In genomic region chr21:46151261-46151988, GRCh38 we compare ENCODE assay signal across 15 cellular contexts. TPM values are rescaled to one million over a fixed set of nuclear protein-coding genes. Genes with fewer than 3 reads are reported as not detected.
DNase-seq lines count a peak whose midpoint lies in the region; ATAC-seq, FAIRE-seq and TF ChIP-seq lines count a peak whose summit lies in the region.
"Had no signal": no experiment of that assay in that cellular context is flagged by ENCODE, and none has a peak within 500 bp of the region (broad histone marks: within the 10 kb centered on the region; RNA-seq: fewer than 3 reads in every experiment).

No MANE protein-coding gene starts in this region.

- H3K27me3 ChIP-seq in BE2C (no peaks in the 10 kb centered on the region), GM06990 (replicated peaks; ENCODE audit: control insufficient read depth, insufficient read depth, low read length) (no peaks in the 10 kb centered on the region), pancreas (no peaks in the 10 kb centered on the region), prostate gland (replicated peaks; ENCODE audit: insufficient read depth) (no peaks in the 10 kb centered on the region)
- H3K27me3 ChIP-seq: BLaER1, brain microvascular endothelial cell had no signal

- FAIRE-seq in pancreas (lab: Jason Lieb, UNC), result no peak

- POLR2A ChIA-PET in RWPE1 (lab: Yijun Ruan, JAX; ENCODE audit: low non-redundant PET), result no interaction called here

- CTCF ChIA-PET in RWPE1 (lab: Yijun Ruan, JAX), result no interaction called here

- TF ChIP-seq CTCF in BE2C (IDR thresholded peaks at IDR 0.05; ENCODE audit: low read depth, low read length) (no peak), GM06990 (IDR thresholded peaks at IDR 0.05; ENCODE audit: insufficient read depth, low read length, poor library complexity, severe bottlenecking) (no peak), pancreas (IDR thresholded peaks at IDR 0.05) (no peak), prostate gland (IDR thresholded peaks at IDR 0.05) (no peak), RWPE1 (conservative IDR thresholded peaks at IDR 0.05; ENCODE audit: low read depth) (no peak)

- ATAC-seq in pancreas, result no peak
- ATAC-seq: activated T-helper 17 cell treated with anti-CD3 and anti-CD28 coated beads, Interleukin-2, amount 50 U/mL, for 72 hours had no signal

- no peak overlapping the region for H3K4me3 ChIP-seq in BE2C (ENCODE audit: low read depth, low read length)
- H3K4me3 ChIP-seq in GM06990 (replicated peaks; ENCODE audit: low read depth, low read length), result no peak overlapping the region
- no peak overlapping the region for H3K4me3 ChIP-seq in pancreas
- H3K4me3 ChIP-seq in prostate gland, result no peak overlapping the region
- H3K4me3 ChIP-seq: BLaER1 had no signal

- H3K36me3 ChIP-seq in BE2C, result no peaks in the 10 kb centered on the region
- H3K36me3 ChIP-seq in GM06990 (ENCODE audit: control insufficient read depth, insufficient read depth, low read length), result no peaks in the 10 kb centered on the region
- no peaks in the 10 kb centered on the region for H3K36me3 ChIP-seq in pancreas
- no peaks in the 10 kb centered on the region for H3K36me3 ChIP-seq in prostate gland
- H3K36me3 ChIP-seq: BLaER1, brain microvascular endothelial cell had no signal

- peak; percentile 11 for DNase-seq in BE2C
- peak; percentile 6 for DNase-seq in GM06990 (ENCODE audit: extremely low read depth, insufficient read length)
- peak; percentile 16 for DNase-seq in epidermal melanocyte (ENCODE audit: insufficient read length, low spot score)
- peak in 5 of 6 donors; percentile 2 to 74 (median 30) for DNase-seq in pancreas
- no peak for DNase-seq in prostate gland (ENCODE audit: low spot score)
- no peak for DNase-seq in DMS53 (lab: John Stamatoyannopoulos, UW)
- DNase-seq in RWPE1 (ENCODE audit: low spot score), result no peak
- DNase-seq: activated CD4-positive, alpha-beta T cell treated with anti-CD3 and anti-CD28 coated beads for 1 hour; brain microvascular endothelial cell; DMS153; GOT3; NCI-H2107; stimulated activated CD4-positive, alpha-beta T cell treated with anti-CD3 and anti-CD28 coated beads, Interleukin-4, amount 100 ng/mL, for 24 hours had no signal

- intact Hi-C loops in pancreas (cut with DNase I) (no loop called here), prostate gland (cut with DNase I) (loop anchor here (10.0 kb wide), 1 partner anchor 173 kb away; the partner anchor contains the start of genes C21orf58 and PCNT)

- H3K4me1 ChIP-seq in BE2C (peaks cover 10% of the 10 kb centered on the region), pancreas (peaks cover 0 to 4% (median 0%) of the 10 kb centered on the region in 3 donors), prostate gland (replicated peaks) (no peaks in the 10 kb centered on the region)

- no peak for TF ChIP-seq POLR2A in prostate gland (IDR thresholded peaks at IDR 0.05)

- WGBS in pancreas, 2 donors, result 72 to 78% methylated on average over 44 to 47 of the region's 47 CpGs
- 93% methylated on average over 28 of the region's 47 CpGs for WGBS in prostate gland

- H3K27ac ChIP-seq in pancreas, result no peak overlapping the region
- no peak overlapping the region for H3K27ac ChIP-seq in prostate gland
- H3K27ac ChIP-seq in RWPE1, result no peak overlapping the region
- H3K27ac ChIP-seq: BLaER1, brain microvascular endothelial cell had no signal

- H3K9me3 ChIP-seq in BE2C, result no peaks in the 10 kb centered on the region
- no peaks in the 10 kb centered on the region for H3K9me3 ChIP-seq in pancreas
- no peaks in the 10 kb centered on the region for H3K9me3 ChIP-seq in prostate gland
- H3K9me3 ChIP-seq: BLaER1 had no signal

RNA-seq across cellular contexts. Expression of gene FTCD, which starts 4.0 kb away (rescaled TPM):
- 3.1 TPM for polyA plus RNA-seq in BE2C (2012; ENCODE audit: insufficient read depth, insufficient read length, low read depth)
- total RNA-seq in pancreas, result 1 to 10 TPM in 1 of 6 donors, under 1 TPM in 5; 0.31 to 1.4 (median 0.42) TPM
- polyA plus RNA-seq in pancreas, result 10 to 100 TPM in 1 of 2 donors, 1 to 10 TPM in 1; 4.9 to 14.0 TPM
- 10 to 100 TPM in 1 of 2 donors, 1 to 10 TPM in 1; 1.4 to 19.0 TPM for total RNA-seq in prostate gland

RNA-seq across cellular contexts. Expression of gene SPATC1L, which starts 32.8 kb away (rescaled TPM):
- 29.5 TPM for polyA plus RNA-seq in BE2C (2012; ENCODE audit: insufficient read depth, insufficient read length, low read depth)
- total RNA-seq in pancreas (1 to 10 TPM; 3.1 to 8.1 (median 6.0) TPM), prostate gland (10 to 100 TPM; 42.0 to 79.4 TPM)
- polyA plus RNA-seq in pancreas, result 10 to 100 TPM; 12.9 to 26.9 TPM

RNA-seq across cellular contexts. Expression of gene COL6A2, which starts 53.5 kb away (rescaled TPM):
- polyA plus RNA-seq in BE2C (2012; ENCODE audit: insufficient read depth, insufficient read length, low read depth), result 14.8 TPM
- 100 to 1,000 TPM in 1 of 6 donors, 10 to 100 TPM in 5; 15.2 to 135 (median 45.5) TPM for total RNA-seq in pancreas
- 100 to 1,000 TPM in 1 of 2 donors, 10 to 100 TPM in 1; 66.9 to 116 TPM for polyA plus RNA-seq in pancreas
- 100 to 1,000 TPM; 198 to 474 TPM for total RNA-seq in prostate gland

Comparison
In these comparisons a context has a peak if more than half of its experiments do, and no peak if none do; other contexts are left out.
1. DNase-seq: peak in BE2C (single experiment), GM06990 (single experiment), epidermal melanocyte (single experiment) and pancreas (5 of 6); none in prostate gland (single experiment), DMS53 (single experiment) and RWPE1 (single experiment).
2. RNA of gene SPATC1L, which starts 32.8 kb away (total RNA-seq): 42.0 to 79.4 TPM in prostate gland; 3.1 to 8.1 TPM in pancreas; every median in the first group is over 4 times any median in the second.